ENCODE assay signal across 16 cellular contexts in the genomic region with DNA sequence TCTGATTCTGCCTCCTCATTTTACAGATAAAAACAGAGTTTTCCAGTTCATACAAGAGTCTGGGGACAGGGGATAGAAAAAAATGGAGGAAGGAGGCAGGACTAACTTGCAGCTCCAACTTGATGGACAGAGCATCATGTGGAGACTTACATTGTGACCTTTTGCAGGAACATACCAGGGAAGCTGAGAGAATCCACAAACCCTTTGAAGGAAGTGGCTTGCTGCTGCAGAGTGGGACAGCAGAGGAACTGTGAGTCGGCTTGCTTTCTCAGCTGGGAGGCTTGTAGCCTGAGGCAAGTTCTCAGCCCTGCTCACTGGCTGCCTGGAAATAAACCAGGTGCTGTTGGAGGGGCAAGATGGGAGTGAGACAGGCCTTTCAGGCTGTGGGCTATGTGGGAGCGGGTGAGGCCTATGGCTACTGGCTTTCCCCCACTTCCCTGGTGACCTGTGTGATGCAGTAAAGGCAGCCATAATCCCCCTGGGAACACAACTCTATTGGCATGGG.
A peak's percentile ranks its signal among the peaks of the same experiment; 100 is the strongest.
DNase-seq lines count a peak whose midpoint lies in the region; ATAC-seq and TF ChIP-seq lines count a peak whose summit lies in the region.
"Had no signal": no experiment of that assay in that cellular context is flagged by ENCODE, and none has a peak within 500 bp of the region (broad histone marks: within the 10 kb centered on the region; RNA-seq: fewer than 3 reads in every experiment).

No MANE protein-coding gene starts in this region.

- H3K79me2 ChIP-seq in mammary epithelial cell (ENCODE audit: insufficient read depth, low read length) (no peaks in the 10 kb centered on the region), hepatocyte (no peaks in the 10 kb centered on the region)

- no peaks in the 10 kb centered on the region for H3K4me1 ChIP-seq in mammary epithelial cell (ENCODE audit: insufficient read depth, low read length)
- no peaks in the 10 kb centered on the region for H3K4me1 ChIP-seq in hepatocyte (ENCODE audit: insufficient read depth)

- DNase-seq in MCF 10A (ENCODE audit: unreplicated experiment): peak; percentile 2
- no peak for DNase-seq in mammary epithelial cell
- peak; percentile 14 for DNase-seq in UCSD-AML1 (lab: John Stamatoyannopoulos, UW; ENCODE audit: unreplicated experiment)
- peak; percentile 9 for DNase-seq in fibroblast of gingiva (ENCODE audit: low read depth)
- DNase-seq in kidney tubule cell (ENCODE audit: low spot score): no peak
- no peak for DNase-seq in dermis blood vessel endothelial cell
- DNase-seq in hepatocyte (ENCODE audit: low spot score): no peak
- DNase-seq: 8988T; CD8-positive, alpha-beta memory T cell; DMS79 treated with DMSO at 0.1 percent for 48 hours; Karpas-422; NCI-H187 treated with DMSO at 0.1 percent for 48 hours; NCI-H446; NCI-H774 had no signal

- H3K4me3 ChIP-seq in mammary epithelial cell (replicated peaks in 1 of 3; ENCODE audit: insufficient read depth in 1 of 3, low read depth in 2 of 3, low read length in 3 of 3): no peak overlapping the region
- no peak overlapping the region for H3K4me3 ChIP-seq in hepatocyte

- no peaks in the 10 kb centered on the region for H4K20me1 ChIP-seq in mammary epithelial cell (ENCODE audit: insufficient read depth, low read length)
- H4K20me1 ChIP-seq in hepatocyte (ENCODE audit: insufficient read depth, poor library complexity, severe bottlenecking): no peaks in the 10 kb centered on the region

- H3K36me3 Mint-ChIP-seq in MCF 10A (ENCODE audit: insufficient read depth, unreplicated experiment): no peaks in the 10 kb centered on the region
- H3K36me3 Mint-ChIP-seq: CD8-positive, alpha-beta memory T cell had no signal

- intact Hi-C loops in MCF 10A (cut with micrococcal nuclease): no loop called here
- intact Hi-C loops in mammary epithelial cell (cut with micrococcal nuclease): no loop called here

- no peaks in the 10 kb centered on the region for H3K9me3 Mint-ChIP-seq in MCF 10A (ENCODE audit: unreplicated experiment)

- no peak overlapping the region for H3K27ac Mint-ChIP-seq in MCF 10A (ENCODE audit: low read depth, unreplicated experiment)
- H3K27ac Mint-ChIP-seq: CD8-positive, alpha-beta memory T cell had no signal

- H2AFZ ChIP-seq in mammary epithelial cell (ENCODE audit: low read depth, low read length): no peak overlapping the region
- no peak overlapping the region for H2AFZ ChIP-seq in hepatocyte

- BruUV-seq in MCF 10A (replicated peaks; lab: Mats Ljungman, UMichigan): no TSS peak
- BruUV-seq in mammary epithelial cell (replicated peaks; lab: Mats Ljungman, UMichigan): no TSS peak

- H3K4me2 ChIP-seq in mammary epithelial cell (ENCODE audit: insufficient read depth, low read depth, low read length): no peak overlapping the region
- no peak overlapping the region for H3K4me2 ChIP-seq in hepatocyte

- in situ Hi-C loops in mammary epithelial cell (cut with MboI; ENCODE audit: low sequenced_read_pairs in 2 of 2): no loop called here

- no peaks in the 10 kb centered on the region for H3K27me3 ChIP-seq in mammary epithelial cell (ENCODE audit: insufficient read depth, low read length)
- no peaks in the 10 kb centered on the region for H3K27me3 ChIP-seq in hepatocyte

- no peaks in the 10 kb centered on the region for H3K9me2 ChIP-seq in hepatocyte (replicated peaks; ENCODE audit: insufficient read depth)

- no peak overlapping the region for H3K4me3 Mint-ChIP-seq in MCF 10A (ENCODE audit: unreplicated experiment)
- H3K4me3 Mint-ChIP-seq: CD8-positive, alpha-beta memory T cell had no signal

- no peak overlapping the region for H3K9ac ChIP-seq in mammary epithelial cell (ENCODE audit: insufficient read depth, low read length)

- no peak for ATAC-seq in HG03354 (IDR thresholded peaks at IDR 0.05; ENCODE audit: poor library complexity, severe bottlenecking, unreplicated experiment)

- H3K27ac ChIP-seq in mammary epithelial cell (ENCODE audit: insufficient read depth, low read depth, low read length) (no peak overlapping the region), hepatocyte (no peak overlapping the region)
- H3K27ac ChIP-seq: RWPE1 had no signal

- no peak for TF ChIP-seq CTCF in MCF 10A (IDR thresholded peaks at IDR 0.05; ENCODE audit: unreplicated experiment)
- no peak for TF ChIP-seq CTCF in mammary epithelial cell (conservative IDR thresholded peaks at IDR 0.05 in 1 of 2, IDR thresholded peaks at IDR 0.05 in 1 of 2; ENCODE audit: extremely low read depth in 1 of 2, insufficient read depth in 1 of 2, low read depth in 1 of 2, low read length in 2 of 2)
- no peak for TF ChIP-seq CTCF in hepatocyte (IDR thresholded peaks at IDR 0.05; ENCODE audit: poor library complexity)

- H3K9me3 ChIP-seq in mammary epithelial cell (replicated peaks; ENCODE audit: insufficient read depth, low read length): no peaks in the 10 kb centered on the region
- no peaks in the 10 kb centered on the region for H3K9me3 ChIP-seq in hepatocyte (ENCODE audit: low read depth)

- peaks cover 6% of the 10 kb centered on the region for H3K4me1 Mint-ChIP-seq in MCF 10A (ENCODE audit: insufficient read depth, unreplicated experiment)
- H3K4me1 Mint-ChIP-seq: CD8-positive, alpha-beta memory T cell had no signal

- no peaks in the 10 kb centered on the region for H3K27me3 Mint-ChIP-seq in MCF 10A (ENCODE audit: insufficient read depth, unreplicated experiment)
- H3K27me3 Mint-ChIP-seq: CD8-positive, alpha-beta memory T cell had no signal

- POLR2A ChIA-PET in MCF 10A (lab: Yijun Ruan, JAX): no interaction called here

- dilution Hi-C loops in mammary epithelial cell (cut with HindIII; ENCODE audit: low sequenced_read_pairs): no loop called here

- WGBS in mammary epithelial cell (ENCODE audit: low coverage, missing lambda C conversion rate): 33% methylated on average over 2 of the region's 2 CpGs
- WGBS in hepatocyte (ENCODE audit: low lambda C conversion rate, missing lambda C conversion rate): 72% methylated on average over 2 of the region's 2 CpGs

- CTCF ChIA-PET in MCF 10A (lab: Yijun Ruan, JAX): interaction anchor here (0.6 kb wide), 2 partner anchors 55 to 1093 kb away, joined by 3 read pairs; no protein-coding TSS in a partner anchor
- CTCF ChIA-PET in mammary epithelial cell (lab: Charles Lee; ENCODE audit: low non-redundant PET): no interaction called here

- H3K36me3 ChIP-seq in mammary epithelial cell (ENCODE audit: insufficient read depth, low read length) (no peaks in the 10 kb centered on the region), hepatocyte (replicated peaks; ENCODE audit: insufficient read depth, low read depth) (no peaks in the 10 kb centered on the region)

Comparison
In these comparisons a context has a peak if more than half of its experiments do, and no peak if none do; other contexts are left out.
1. DNase-seq: peak in MCF 10A (single experiment), UCSD-AML1 (single experiment) and fibroblast of gingiva (single experiment); none in mammary epithelial cell (single experiment), kidney tubule cell (single experiment), dermis blood vessel endothelial cell (single experiment) and hepatocyte (single experiment).